Comparison of ENCODE assay signal across 8 cellular contexts in genomic region chrX:108439961-108440696, GRCh38. TPM values are rescaled to one million over a fixed set of nuclear protein-coding genes. Genes with fewer than 3 reads are reported as not detected.
DNase-seq lines count a peak whose midpoint lies in the region; ATAC-seq, FAIRE-seq and TF ChIP-seq lines count a peak whose summit lies in the region.

No MANE protein-coding gene starts in this region.

- intact Hi-C loops in activated naive CD4-positive, alpha-beta T cell treated with anti-CD3 and anti-CD28 coated beads for 36 hours (cut with micrococcal nuclease) = no loop called here
- intact Hi-C loops in MCF 10A (cut with micrococcal nuclease) = loop anchor here (2.0 kb wide), 3 partner anchors 41 to 215 kb away; no protein-coding TSS in a partner anchor
- intact Hi-C loops in HepG2 (cut with micrococcal nuclease; ENCODE audit: unreplicated experiment) = loop anchor here (5.0 to 10.0 kb wide), 4 partner anchors 77 to 195 kb away; no protein-coding TSS in a partner anchor

- peaks cover 25% of the 10 kb centered on the region for H3K27me3 Mint-ChIP-seq in activated naive CD4-positive, alpha-beta T cell treated with anti-CD3 and anti-CD28 coated beads for 36 hours (ENCODE audit: low read depth)
- peaks cover 47% of the 10 kb centered on the region for H3K27me3 Mint-ChIP-seq in MCF 10A (ENCODE audit: insufficient read depth, unreplicated experiment)

- no peak for DNase-seq in activated naive CD4-positive, alpha-beta T cell treated with anti-CD3 and anti-CD28 coated beads for 36 hours
- no peak for DNase-seq in activated naive CD4-positive, alpha-beta T cell treated with anti-CD3 and anti-CD28 coated beads, Interleukin-2, amount 50 U/mL, for 16 hours
- DNase-seq in MCF 10A (ENCODE audit: unreplicated experiment) (peak; percentile 30), HepG2 (ENCODE audit: low spot score) (no peak), urothelium cell line (ENCODE audit: low spot score) (peak; percentile 4)
- DNase-seq in activated CD4-positive, alpha-beta T cell treated with anti-CD3 and anti-CD28 coated beads for 48 hours = no peak

- no peak for TF ChIP-seq RAD21 in HepG2 (CRISPR knock-in tag; IDR thresholded peaks at IDR 0.05)

- FAIRE-seq in HepG2 (lab: Jason Lieb, UNC) (no peak), urothelium cell line (lab: Jason Lieb, UNC) (no peak)

- no peaks in the 10 kb centered on the region for H3K9me3 ChIP-seq in HepG2 (ENCODE audit: low read length)

- peak overlapping the region; percentile 32 for H3K4me3 Mint-ChIP-seq in activated naive CD4-positive, alpha-beta T cell treated with anti-CD3 and anti-CD28 coated beads for 36 hours
- peak overlapping the region; percentile 88 for H3K4me3 Mint-ChIP-seq in MCF 10A (ENCODE audit: unreplicated experiment)

- H3K27ac ChIP-seq in HepG2 (ENCODE audit: extremely low read length, insufficient read depth, low read length) = peak overlapping the region; percentile 69

- peaks cover 11% of the 10 kb centered on the region for H3K4me1 Mint-ChIP-seq in activated naive CD4-positive, alpha-beta T cell treated with anti-CD3 and anti-CD28 coated beads for 36 hours (ENCODE audit: low read depth)
- no peaks in the 10 kb centered on the region for H3K4me1 Mint-ChIP-seq in MCF 10A (ENCODE audit: insufficient read depth, unreplicated experiment)

- POLR2A ChIA-PET in MCF 10A (lab: Yijun Ruan, JAX) (interaction anchor here (0.6 to 7.7 kb wide), 36 partner anchors 8 to 1657 kb away, joined by 3 to 152 read pairs (median 4); partner anchors contain the start of genes ATG4A and PSMD10), HepG2 (lab: Yijun Ruan, JAX) (interaction anchor here (1.0 to 1.2 kb wide), 2 partner anchors 76 to 141 kb away, joined by 3 to 4 read pairs; no protein-coding TSS in a partner anchor)

- no peaks in the 10 kb centered on the region for H4K20me1 ChIP-seq in HepG2 (ENCODE audit: insufficient read depth, low read length)

- TF ChIP-seq POLR2A in HepG2 (IDR thresholded peaks at IDR 0.05; ENCODE audit: insufficient read depth in 1 of 2, low read depth in 2 of 2, low read length in 2 of 2) = no peak

- in situ Hi-C loops in HepG2 (cut with HindIII; ENCODE audit: extremely low pct_ligation_motif_present, low pct_unique_long_range_greater_than_20kb) = no loop called here

- peaks cover 17% of the 10 kb centered on the region; the same call in 1 of the 2 replicates for H3K4me1 ChIP-seq in HepG2 (ENCODE audit: insufficient read depth, low read length)

- under 1% methylated on average over 20 of the region's 25 CpGs for WGBS in HepG2 (ENCODE audit: low lambda C conversion rate)

- no peaks in the 10 kb centered on the region for H3K36me3 Mint-ChIP-seq in activated naive CD4-positive, alpha-beta T cell treated with anti-CD3 and anti-CD28 coated beads for 36 hours (ENCODE audit: low read depth)
- H3K36me3 Mint-ChIP-seq in MCF 10A (ENCODE audit: insufficient read depth, unreplicated experiment) = no peaks in the 10 kb centered on the region

- ATAC-seq in HepG2 = peak; percentile 54
- ATAC-seq in HG03045 (IDR thresholded peaks at IDR 0.05; ENCODE audit: unreplicated experiment) = no peak
- ATAC-seq in GM21529 (IDR thresholded peaks at IDR 0.05; ENCODE audit: unreplicated experiment) = no peak

- peak overlapping the region; percentile 69 to 77 (median 72) for H3K4me3 ChIP-seq in HepG2 (replicated peaks in 1 of 3; ENCODE audit: insufficient read depth in 1 of 3, low read depth in 2 of 3, low read length in 3 of 3)

- no peaks in the 10 kb centered on the region for H3K36me3 ChIP-seq in HepG2 (replicated peaks in 1 of 2; ENCODE audit: control insufficient read depth in 1 of 2, insufficient read depth in 2 of 2, low read length in 2 of 2)

- peaks cover 19% of the 10 kb centered on the region for H3K79me2 ChIP-seq in HepG2 (ENCODE audit: insufficient read depth, low read length)

- H3K27me3 ChIP-seq in HepG2 (ENCODE audit: control insufficient read depth in 1 of 2, insufficient read depth in 2 of 2, low read length in 2 of 2) = no peaks in the 10 kb centered on the region; a peak in 1 of 5 replicates

- no peak overlapping the region for H3K27ac Mint-ChIP-seq in activated naive CD4-positive, alpha-beta T cell treated with anti-CD3 and anti-CD28 coated beads for 36 hours
- peak overlapping the region; percentile 91 for H3K27ac Mint-ChIP-seq in MCF 10A (ENCODE audit: low read depth, unreplicated experiment)

- BruUV-seq in MCF 10A (replicated peaks; lab: Mats Ljungman, UMichigan) (TSS peak; percentile 55), HepG2 (replicated peaks; lab: Mats Ljungman, UMichigan) (TSS peak; percentile 74)

- no peaks in the 10 kb centered on the region for H3K9me3 Mint-ChIP-seq in activated naive CD4-positive, alpha-beta T cell treated with anti-CD3 and anti-CD28 coated beads for 36 hours
- H3K9me3 Mint-ChIP-seq in MCF 10A (ENCODE audit: unreplicated experiment) = no peaks in the 10 kb centered on the region

- H3K4me2 ChIP-seq in HepG2 (ENCODE audit: low read depth, low read length) = peak overlapping the region; percentile 92

- peak overlapping the region; percentile 75 for H3K9ac ChIP-seq in HepG2 (ENCODE audit: insufficient read depth, low read depth, low read length)

- TF ChIP-seq CTCF in MCF 10A (IDR thresholded peaks at IDR 0.05; ENCODE audit: unreplicated experiment) = no peak
- TF ChIP-seq CTCF in HepG2 (CRISPR knock-in tag; IDR thresholded peaks at IDR 0.05) = no peak

- CTCF ChIA-PET in activated naive CD4-positive, alpha-beta T cell treated with anti-CD3 and anti-CD28 coated beads for 36 hours (lab: Charles Lee) = no interaction called here
- CTCF ChIA-PET in MCF 10A (lab: Yijun Ruan, JAX) (interaction anchor here (0.6 to 0.7 kb wide), 2 partner anchors 43 to 196 kb away, joined by 3 read pairs; no protein-coding TSS in a partner anchor), HepG2 (lab: Yijun Ruan, JAX; ENCODE audit: low intra/inter-chr PET ratio, low total read pairs) (no interaction called here)

- H2AFZ ChIP-seq in HepG2 (ENCODE audit: low read length) = peak overlapping the region; percentile 83

- TF ChIP-seq EP300 in HepG2 (IDR thresholded peaks at IDR 0.05; ENCODE audit: low read depth in 2 of 2, low read length in 2 of 2) (no peak), HepG2 (CRISPR knock-in tag; IDR thresholded peaks at IDR 0.05; ENCODE audit: borderline replicate concordance) (no peak)

TF ChIP-seq in HepG2, 621 proteins besides CTCF, POLR2A, EP300 and RAD21 (continues in another document):
- TF ChIP-seq THYN1 (CRISPR knock-in tag; IDR thresholded peaks at IDR 0.05; ENCODE audit: borderline replicate concordance, low read depth) = no peak

RNA-seq across cellular contexts. Expression of gene COL4A5, which starts 0.5 kb away (rescaled TPM):
- total RNA-seq in activated naive CD4-positive, alpha-beta T cell treated with anti-CD3 and anti-CD28 coated beads for 36 hours = not detected
- 122 and 138 TPM in 2 replicates for total RNA-seq in MCF 10A (2022)
- total RNA-seq in HepG2 (2016; rRNA removed; fragmentation: Illumina TruSeq; extraction: Trizol) = 11.9 and 39.5 TPM in 2 replicates
- total RNA-seq in HepG2 (2016; cell fraction: cytosol; rRNA removed; fragmentation: Illumina TruSeq; extraction: Trizol; ENCODE audit: low read depth) = 2.5 and 3.4 TPM in 2 replicates
- total RNA-seq in HepG2 (2016; cell fraction: insoluble cytoplasmic fraction; rRNA removed; fragmentation: Illumina TruSeq; extraction: Trizol) = 12.2 and 38.9 TPM in 2 replicates
- total RNA-seq in HepG2 (2016; cell fraction: membrane; rRNA removed; fragmentation: Illumina TruSeq; extraction: Trizol) = 3.4 and 3.8 TPM in 2 replicates
- total RNA-seq in HepG2 (2016; cell fraction: nucleus; rRNA removed; fragmentation: Illumina TruSeq; extraction: Trizol) = 76.8 and 85.6 TPM in 2 replicates
- 45.5 and 56.1 TPM in 2 replicates for polyA plus RNA-seq in HepG2 (2011; rRNA removed)
- 21.1 and 26.2 TPM in 2 replicates for polyA plus RNA-seq in HepG2 (2011; cell fraction: cytosol; rRNA removed)
- polyA plus RNA-seq in HepG2 (2011; cell fraction: nucleus; rRNA removed) = 184 and 189 TPM in 2 replicates
- 30.2 and 35.5 TPM in 2 replicates for polyA plus RNA-seq in HepG2 (2012)
- polyA plus RNA-seq in HepG2 (2016; cell fraction: cytosol; fragmentation: Illumina TruSeq; extraction: Trizol; ENCODE audit: low read depth) = 1.0 and 1.3 TPM in 2 replicates
- polyA plus RNA-seq in HepG2 (2016; cell fraction: insoluble cytoplasmic fraction; fragmentation: Illumina TruSeq; extraction: Trizol; ENCODE audit: low read depth) = 8.9 and 10.2 TPM in 2 replicates
- 1.7 and 2.0 TPM in 2 replicates for polyA plus RNA-seq in HepG2 (2016; cell fraction: membrane; fragmentation: Illumina TruSeq; extraction: Trizol; ENCODE audit: low read depth)
- 80.2 and 86.9 TPM in 2 replicates for polyA plus RNA-seq in HepG2 (2016; cell fraction: nucleus; fragmentation: Illumina TruSeq; extraction: Trizol; ENCODE audit: insufficient read depth, low read depth)
- 46.1 and 140 TPM in 2 replicates for polyA minus RNA-seq in HepG2 (2011; rRNA and poly(A)+ RNA removed; ENCODE audit: low replicate concordance)
- polyA minus RNA-seq in HepG2 (2011; cell fraction: cytosol; rRNA and poly(A)+ RNA removed) = 9.9 and 14.3 TPM in 2 replicates
- 77.4 and 88.1 TPM in 2 replicates for polyA minus RNA-seq in HepG2 (2011; cell fraction: nucleus; rRNA and poly(A)+ RNA removed)

RNA-seq across cellular contexts. Expression of gene COL4A6, which starts 1.9 kb away (rescaled TPM):
- total RNA-seq in activated naive CD4-positive, alpha-beta T cell treated with anti-CD3 and anti-CD28 coated beads for 36 hours = not detected
- total RNA-seq in MCF 10A (2022) = 56.0 and 58.3 TPM in 2 replicates
- 3.6 and 8.2 TPM in 2 replicates for total RNA-seq in HepG2 (2016; rRNA removed; fragmentation: Illumina TruSeq; extraction: Trizol)
- 0.40 and 0.71 TPM in 2 replicates for total RNA-seq in HepG2 (2016; cell fraction: cytosol; rRNA removed; fragmentation: Illumina TruSeq; extraction: Trizol; ENCODE audit: low read depth)
- 4.0 and 8.5 TPM in 2 replicates for total RNA-seq in HepG2 (2016; cell fraction: insoluble cytoplasmic fraction; rRNA removed; fragmentation: Illumina TruSeq; extraction: Trizol)
- total RNA-seq in HepG2 (2016; cell fraction: membrane; rRNA removed; fragmentation: Illumina TruSeq; extraction: Trizol) = 1.1 and 1.2 TPM in 2 replicates
- 10.9 and 12.9 TPM in 2 replicates for total RNA-seq in HepG2 (2016; cell fraction: nucleus; rRNA removed; fragmentation: Illumina TruSeq; extraction: Trizol)
- polyA plus RNA-seq in HepG2 (2011; rRNA removed) = 4.5 and 7.1 TPM in 2 replicates
- 2.5 and 3.1 TPM in 2 replicates for polyA plus RNA-seq in HepG2 (2011; cell fraction: cytosol; rRNA removed)
- polyA plus RNA-seq in HepG2 (2011; cell fraction: nucleus; rRNA removed) = 15.8 and 15.9 TPM in 2 replicates
- 4.1 and 6.0 TPM in 2 replicates for polyA plus RNA-seq in HepG2 (2012)
- polyA plus RNA-seq in HepG2 (2016; cell fraction: cytosol; fragmentation: Illumina TruSeq; extraction: Trizol; ENCODE audit: low read depth) = 0.24 and 0.27 TPM in 2 replicates
- polyA plus RNA-seq in HepG2 (2016; cell fraction: insoluble cytoplasmic fraction; fragmentation: Illumina TruSeq; extraction: Trizol; ENCODE audit: low read depth) = 2.2 and 2.8 TPM in 2 replicates
- polyA plus RNA-seq in HepG2 (2016; cell fraction: membrane; fragmentation: Illumina TruSeq; extraction: Trizol; ENCODE audit: low read depth) = 0.55 and 0.85 TPM in 2 replicates
- 13.3 and 14.6 TPM in 2 replicates for polyA plus RNA-seq in HepG2 (2016; cell fraction: nucleus; fragmentation: Illumina TruSeq; extraction: Trizol; ENCODE audit: insufficient read depth, low read depth)
- 4.2 and 45.1 TPM in 2 replicates for polyA minus RNA-seq in HepG2 (2011; rRNA and poly(A)+ RNA removed; ENCODE audit: low replicate concordance)
- 2.5 and 2.7 TPM in 2 replicates for polyA minus RNA-seq in HepG2 (2011; cell fraction: cytosol; rRNA and poly(A)+ RNA removed)
- 11.2 and 13.7 TPM in 2 replicates for polyA minus RNA-seq in HepG2 (2011; cell fraction: nucleus; rRNA and poly(A)+ RNA removed)

Comparison
In these comparisons a context has a peak if more than half of its experiments do, and no peak if none do; other contexts are left out.
1. DNase-seq: peak in MCF 10A (single experiment) and urothelium cell line (single experiment); none in activated naive CD4-positive, alpha-beta T cell treated with anti-CD3 and anti-CD28 coated beads for 36 hours (single experiment), activated naive CD4-positive, alpha-beta T cell treated with anti-CD3 and anti-CD28 coated beads, Interleukin-2, amount 50 U/mL, for 16 hours (single experiment), HepG2 (single experiment) and activated CD4-positive, alpha-beta T cell treated with anti-CD3 and anti-CD28 coated beads for 48 hours (single experiment).